Comparison of ENCODE assay signal across 2 cellular contexts in the genomic region with DNA sequence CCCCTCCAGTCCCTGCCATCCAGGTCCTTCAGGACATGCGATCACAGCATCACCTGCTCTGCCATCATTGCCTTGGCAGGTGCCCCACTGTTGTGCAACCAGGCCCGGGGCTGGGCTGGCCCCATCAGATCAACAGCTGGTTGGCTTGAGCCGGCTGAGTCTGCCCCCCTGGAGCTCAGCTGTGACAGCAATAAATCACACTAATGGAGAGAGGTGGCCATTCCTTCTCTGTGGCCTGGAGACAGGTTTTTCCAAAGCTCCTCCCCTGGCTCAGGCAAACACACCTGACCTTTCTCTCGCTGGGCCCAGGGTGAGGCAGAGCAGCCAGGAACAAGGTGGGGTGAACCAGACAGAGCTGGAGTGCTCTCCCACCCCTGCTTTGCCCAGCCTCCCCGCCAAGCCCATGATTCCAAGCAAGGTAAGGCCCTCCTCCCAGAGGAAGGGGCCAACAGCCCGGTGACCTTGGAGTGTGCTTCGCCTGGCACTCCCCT.
TF ChIP-seq lines count a peak whose summit lies in the region.

No MANE protein-coding gene starts in this region.

TF ChIP-seq in HEK293T, 16 proteins besides CTCF, POLR2A, EP300 and RAD21 (continued from another document):
- TF ChIP-seq, protein P1, sequence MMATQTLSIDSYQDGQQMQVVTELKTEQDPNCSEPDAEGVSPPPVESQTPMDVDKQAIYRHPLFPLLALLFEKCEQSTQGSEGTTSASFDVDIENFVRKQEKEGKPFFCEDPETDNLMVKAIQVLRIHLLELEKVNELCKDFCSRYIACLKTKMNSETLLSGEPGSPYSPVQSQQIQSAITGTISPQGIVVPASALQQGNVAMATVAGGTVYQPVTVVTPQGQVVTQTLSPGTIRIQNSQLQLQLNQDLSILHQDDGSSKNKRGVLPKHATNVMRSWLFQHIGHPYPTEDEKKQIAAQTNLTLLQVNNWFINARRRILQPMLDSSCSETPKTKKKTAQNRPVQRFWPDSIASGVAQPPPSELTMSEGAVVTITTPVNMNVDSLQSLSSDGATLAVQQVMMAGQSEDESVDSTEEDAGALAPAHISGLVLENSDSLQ (IDR thresholded peaks at IDR 0.05): peak; percentile 87
TF ChIP-seq in HEK293T: peak in this region for 1.

TF ChIP-seq in H1, 55 proteins besides CTCF, POLR2A, EP300 and RAD21 (continued from another document):
- TF ChIP-seq, protein P2, sequence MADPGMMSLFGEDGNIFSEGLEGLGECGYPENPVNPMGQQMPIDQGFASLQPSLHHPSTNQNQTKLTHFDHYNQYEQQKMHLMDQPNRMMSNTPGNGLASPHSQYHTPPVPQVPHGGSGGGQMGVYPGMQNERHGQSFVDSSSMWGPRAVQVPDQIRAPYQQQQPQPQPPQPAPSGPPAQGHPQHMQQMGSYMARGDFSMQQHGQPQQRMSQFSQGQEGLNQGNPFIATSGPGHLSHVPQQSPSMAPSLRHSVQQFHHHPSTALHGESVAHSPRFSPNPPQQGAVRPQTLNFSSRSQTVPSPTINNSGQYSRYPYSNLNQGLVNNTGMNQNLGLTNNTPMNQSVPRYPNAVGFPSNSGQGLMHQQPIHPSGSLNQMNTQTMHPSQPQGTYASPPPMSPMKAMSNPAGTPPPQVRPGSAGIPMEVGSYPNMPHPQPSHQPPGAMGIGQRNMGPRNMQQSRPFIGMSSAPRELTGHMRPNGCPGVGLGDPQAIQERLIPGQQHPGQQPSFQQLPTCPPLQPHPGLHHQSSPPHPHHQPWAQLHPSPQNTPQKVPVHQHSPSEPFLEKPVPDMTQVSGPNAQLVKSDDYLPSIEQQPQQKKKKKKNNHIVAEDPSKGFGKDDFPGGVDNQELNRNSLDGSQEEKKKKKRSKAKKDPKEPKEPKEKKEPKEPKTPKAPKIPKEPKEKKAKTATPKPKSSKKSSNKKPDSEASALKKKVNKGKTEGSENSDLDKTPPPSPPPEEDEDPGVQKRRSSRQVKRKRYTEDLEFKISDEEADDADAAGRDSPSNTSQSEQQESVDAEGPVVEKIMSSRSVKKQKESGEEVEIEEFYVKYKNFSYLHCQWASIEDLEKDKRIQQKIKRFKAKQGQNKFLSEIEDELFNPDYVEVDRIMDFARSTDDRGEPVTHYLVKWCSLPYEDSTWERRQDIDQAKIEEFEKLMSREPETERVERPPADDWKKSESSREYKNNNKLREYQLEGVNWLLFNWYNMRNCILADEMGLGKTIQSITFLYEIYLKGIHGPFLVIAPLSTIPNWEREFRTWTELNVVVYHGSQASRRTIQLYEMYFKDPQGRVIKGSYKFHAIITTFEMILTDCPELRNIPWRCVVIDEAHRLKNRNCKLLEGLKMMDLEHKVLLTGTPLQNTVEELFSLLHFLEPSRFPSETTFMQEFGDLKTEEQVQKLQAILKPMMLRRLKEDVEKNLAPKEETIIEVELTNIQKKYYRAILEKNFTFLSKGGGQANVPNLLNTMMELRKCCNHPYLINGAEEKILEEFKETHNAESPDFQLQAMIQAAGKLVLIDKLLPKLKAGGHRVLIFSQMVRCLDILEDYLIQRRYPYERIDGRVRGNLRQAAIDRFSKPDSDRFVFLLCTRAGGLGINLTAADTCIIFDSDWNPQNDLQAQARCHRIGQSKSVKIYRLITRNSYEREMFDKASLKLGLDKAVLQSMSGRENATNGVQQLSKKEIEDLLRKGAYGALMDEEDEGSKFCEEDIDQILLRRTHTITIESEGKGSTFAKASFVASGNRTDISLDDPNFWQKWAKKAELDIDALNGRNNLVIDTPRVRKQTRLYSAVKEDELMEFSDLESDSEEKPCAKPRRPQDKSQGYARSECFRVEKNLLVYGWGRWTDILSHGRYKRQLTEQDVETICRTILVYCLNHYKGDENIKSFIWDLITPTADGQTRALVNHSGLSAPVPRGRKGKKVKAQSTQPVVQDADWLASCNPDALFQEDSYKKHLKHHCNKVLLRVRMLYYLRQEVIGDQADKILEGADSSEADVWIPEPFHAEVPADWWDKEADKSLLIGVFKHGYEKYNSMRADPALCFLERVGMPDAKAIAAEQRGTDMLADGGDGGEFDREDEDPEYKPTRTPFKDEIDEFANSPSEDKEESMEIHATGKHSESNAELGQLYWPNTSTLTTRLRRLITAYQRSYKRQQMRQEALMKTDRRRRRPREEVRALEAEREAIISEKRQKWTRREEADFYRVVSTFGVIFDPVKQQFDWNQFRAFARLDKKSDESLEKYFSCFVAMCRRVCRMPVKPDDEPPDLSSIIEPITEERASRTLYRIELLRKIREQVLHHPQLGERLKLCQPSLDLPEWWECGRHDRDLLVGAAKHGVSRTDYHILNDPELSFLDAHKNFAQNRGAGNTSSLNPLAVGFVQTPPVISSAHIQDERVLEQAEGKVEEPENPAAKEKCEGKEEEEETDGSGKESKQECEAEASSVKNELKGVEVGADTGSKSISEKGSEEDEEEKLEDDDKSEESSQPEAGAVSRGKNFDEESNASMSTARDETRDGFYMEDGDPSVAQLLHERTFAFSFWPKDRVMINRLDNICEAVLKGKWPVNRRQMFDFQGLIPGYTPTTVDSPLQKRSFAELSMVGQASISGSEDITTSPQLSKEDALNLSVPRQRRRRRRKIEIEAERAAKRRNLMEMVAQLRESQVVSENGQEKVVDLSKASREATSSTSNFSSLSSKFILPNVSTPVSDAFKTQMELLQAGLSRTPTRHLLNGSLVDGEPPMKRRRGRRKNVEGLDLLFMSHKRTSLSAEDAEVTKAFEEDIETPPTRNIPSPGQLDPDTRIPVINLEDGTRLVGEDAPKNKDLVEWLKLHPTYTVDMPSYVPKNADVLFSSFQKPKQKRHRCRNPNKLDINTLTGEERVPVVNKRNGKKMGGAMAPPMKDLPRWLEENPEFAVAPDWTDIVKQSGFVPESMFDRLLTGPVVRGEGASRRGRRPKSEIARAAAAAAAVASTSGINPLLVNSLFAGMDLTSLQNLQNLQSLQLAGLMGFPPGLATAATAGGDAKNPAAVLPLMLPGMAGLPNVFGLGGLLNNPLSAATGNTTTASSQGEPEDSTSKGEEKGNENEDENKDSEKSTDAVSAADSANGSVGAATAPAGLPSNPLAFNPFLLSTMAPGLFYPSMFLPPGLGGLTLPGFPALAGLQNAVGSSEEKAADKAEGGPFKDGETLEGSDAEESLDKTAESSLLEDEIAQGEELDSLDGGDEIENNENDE (IDR thresholded peaks at IDR 0.05; ENCODE audit: insufficient replicate concordance, low read length): no peak
- TF ChIP-seq BRCA1 (IDR thresholded peaks at IDR 0.05; ENCODE audit: low read depth, low read length) (no peak), EGR1 (IDR thresholded peaks at IDR 0.05; ENCODE audit: borderline replicate concordance, low read depth, low read length) (no peak), KDM4A (IDR thresholded peaks at IDR 0.05; ENCODE audit: low read depth, low read length, severe bottlenecking) (no peak), SP2 (IDR thresholded peaks at IDR 0.05; ENCODE audit: low read length) (no peak), SRF (IDR thresholded peaks at IDR 0.05; ENCODE audit: low read depth, low read length) (no peak)
- TF ChIP-seq, protein P3, sequence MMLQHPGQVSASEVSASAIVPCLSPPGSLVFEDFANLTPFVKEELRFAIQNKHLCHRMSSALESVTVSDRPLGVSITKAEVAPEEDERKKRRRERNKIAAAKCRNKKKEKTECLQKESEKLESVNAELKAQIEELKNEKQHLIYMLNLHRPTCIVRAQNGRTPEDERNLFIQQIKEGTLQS (IDR thresholded peaks at IDR 0.05; ENCODE audit: insufficient read depth, low read depth, low read length): no peak
